In the genomic region with DNA sequence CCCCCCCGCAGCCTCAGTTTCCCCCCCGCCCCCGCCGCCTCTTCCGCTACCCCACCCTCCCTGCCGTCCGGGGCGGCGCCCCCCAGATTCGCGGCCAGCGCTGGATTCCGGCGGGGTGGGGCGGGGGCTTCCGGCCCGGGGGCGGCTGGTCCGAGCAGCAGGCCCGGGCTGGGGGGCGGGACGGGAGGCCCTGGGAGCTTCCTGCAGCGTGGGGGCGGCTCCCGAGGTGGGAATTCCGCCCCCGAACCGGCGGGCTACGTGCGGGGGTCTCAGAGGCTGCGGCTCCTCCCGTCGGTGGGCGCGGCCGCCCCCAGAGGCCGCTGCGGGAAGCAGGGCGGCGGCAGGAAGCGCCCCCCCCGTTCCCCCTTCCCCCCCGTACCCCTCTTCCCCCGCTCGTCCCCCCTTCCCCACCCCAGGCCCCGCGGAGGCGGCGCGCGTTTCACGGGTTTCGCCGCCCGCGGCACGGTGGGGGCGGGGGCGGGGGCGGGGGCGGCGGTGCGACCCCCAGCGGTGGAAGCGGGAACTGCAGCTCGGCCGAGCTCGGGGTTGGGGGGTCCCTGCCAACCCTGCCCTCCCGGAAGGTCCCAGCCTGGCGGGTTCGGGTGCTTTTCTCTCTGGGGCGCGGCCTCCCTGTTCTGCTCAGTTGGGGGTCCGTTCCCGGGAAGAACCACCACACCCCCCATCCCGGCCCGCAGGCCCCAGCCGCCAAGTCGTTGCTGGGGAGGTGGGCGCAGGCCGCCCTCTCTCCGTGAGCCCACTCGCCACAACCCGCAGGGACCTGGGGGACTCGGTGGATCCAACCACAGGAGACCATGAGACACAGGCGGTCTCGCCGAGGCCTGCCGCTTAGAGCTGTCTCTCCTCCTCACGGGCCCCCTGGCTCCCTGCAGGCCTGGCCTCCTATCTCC, we compare ENCODE assay signal across 8 cellular contexts.
DNase-seq lines count a peak whose midpoint lies in the region; ATAC-seq, FAIRE-seq and TF ChIP-seq lines count a peak whose summit lies in the region.

No MANE protein-coding gene starts in this region.

- TF ChIP-seq POLR2A in A549 (IDR thresholded peaks at IDR 0.05; ENCODE audit: low read length), result no peak

- H3K79me2 ChIP-seq in SU-DHL-6 (ENCODE audit: insufficient read depth, low read length), result no peaks in the 10 kb centered on the region

- no peaks in the 10 kb centered on the region for H3K9me3 Mint-ChIP-seq in activated naive CD8-positive, alpha-beta T cell treated with anti-CD3 and anti-CD28 coated beads, Interleukin-2, amount 50 U/mL, for 24 hours

- H3K36me3 Mint-ChIP-seq in activated naive CD8-positive, alpha-beta T cell treated with anti-CD3 and anti-CD28 coated beads, Interleukin-2, amount 50 U/mL, for 24 hours (ENCODE audit: low read depth), result no peaks in the 10 kb centered on the region

- H3K9me2 ChIP-seq in SU-DHL-6 (replicated peaks; ENCODE audit: insufficient read depth, low read length), result no peaks in the 10 kb centered on the region

- peak in 1 of 2 experiments; percentile 35; a peak in 2 of 5 replicates for TF ChIP-seq RAD21 in A549 (conservative IDR thresholded peaks at IDR 0.05 in 1 of 2, IDR thresholded peaks at IDR 0.05 in 1 of 2)

- CTCF ChIA-PET in A549 (lab: Yijun Ruan, JAX), result interaction anchor here (0.7 to 2.6 kb wide), 14 partner anchors 7 to 120 kb away, joined by 3 to 15 read pairs (median 4); partner anchors contain the start of gene FAAP20

- H3K27ac ChIP-seq in A549, result peak overlapping the region; percentile 88 to 100
- no peak overlapping the region for H3K27ac ChIP-seq in SU-DHL-6 (ENCODE audit: low read depth, low read length)

- no peaks in the 10 kb centered on the region for H4K20me1 ChIP-seq in SU-DHL-6 (ENCODE audit: low read depth, low read length)

- no peak for TF ChIP-seq EP300 in A549 (IDR thresholded peaks at IDR 0.05)

- H3K9ac ChIP-seq in SU-DHL-6 (ENCODE audit: low read length), result no peak overlapping the region

- FAIRE-seq in A549 (lab: Jason Lieb, UNC), result no peak

- H3K27ac Mint-ChIP-seq in activated naive CD8-positive, alpha-beta T cell treated with anti-CD3 and anti-CD28 coated beads, Interleukin-2, amount 50 U/mL, for 24 hours, result peak overlapping the region; percentile 31

- H3K4me1 Mint-ChIP-seq in activated naive CD8-positive, alpha-beta T cell treated with anti-CD3 and anti-CD28 coated beads, Interleukin-2, amount 50 U/mL, for 24 hours, result peaks cover 16% of the 10 kb centered on the region

- peaks cover 34% of the 10 kb centered on the region for H3K4me1 ChIP-seq in A549

- no peaks in the 10 kb centered on the region for H3K27me3 Mint-ChIP-seq in activated naive CD8-positive, alpha-beta T cell treated with anti-CD3 and anti-CD28 coated beads, Interleukin-2, amount 50 U/mL, for 24 hours

- H3K36me3 ChIP-seq in SU-DHL-6 (ENCODE audit: low read length), result no peaks in the 10 kb centered on the region

- TF ChIP-seq CTCF in A549 (IDR thresholded peaks at IDR 0.05) (peak; percentile 69), SU-DHL-6 (IDR thresholded peaks at IDR 0.05; ENCODE audit: insufficient read depth, low read length, poor library complexity, severe bottlenecking) (peak; percentile 46)

- no peak overlapping the region for H3K4me3 Mint-ChIP-seq in activated naive CD8-positive, alpha-beta T cell treated with anti-CD3 and anti-CD28 coated beads, Interleukin-2, amount 50 U/mL, for 24 hours

- peak overlapping the region; percentile 85 for H3K4me3 ChIP-seq in A549
- no peak overlapping the region for H3K4me3 ChIP-seq in SU-DHL-6 (ENCODE audit: insufficient read depth, low read length, poor library complexity, severe bottlenecking)

- ATAC-seq in A549 (peak in 1 of 2 experiments; percentile 15; a peak in 3 of 6 replicates), GM21515 (IDR thresholded peaks at IDR 0.05; ENCODE audit: unreplicated experiment) (no peak)
- ATAC-seq in activated naive CD8-positive, alpha-beta T cell treated with anti-CD3 and anti-CD28 coated beads, Interleukin-2, amount 50 U/mL, for 24 hours, result peak; percentile 21

- H3K9me3 ChIP-seq in A549, result no peaks in the 10 kb centered on the region
- H3K9me3 ChIP-seq in SU-DHL-6 (ENCODE audit: insufficient read depth, low read length), result no peaks in the 10 kb centered on the region

- no peaks in the 10 kb centered on the region for H3K27me3 ChIP-seq in SU-DHL-6 (ENCODE audit: low read length)

- peak overlapping the region; percentile 74 for H3K4me2 ChIP-seq in A549
- no peak overlapping the region for H3K4me2 ChIP-seq in SU-DHL-6 (ENCODE audit: low read depth, low read length, poor library complexity, severe bottlenecking)

- DNase-seq in A549 (ENCODE audit: low read depth in 1 of 2, low spot score in 1 of 2) (peak; percentile 35 to 67), H4 (ENCODE audit: low spot score) (peak; percentile 40), hepatic stellate cell (ENCODE audit: low spot score) (peak; percentile 90), NCI-H1092 treated with DMSO at 0.1 percent for 48 hours (lab: John Stamatoyannopoulos, UW) (no peak)
- DNase-seq in activated naive CD8-positive, alpha-beta T cell treated with anti-CD3 and anti-CD28 coated beads, Interleukin-2, amount 50 U/mL, for 24 hours, result peak; percentile 67
- peak; percentile 53 for DNase-seq in stimulated activated CD4-positive, alpha-beta T cell treated with anti-CD3 and anti-CD28 coated beads, Interleukin-12 subunit alpha, Interleukin-12 subunit beta, amount 100 ng/mL, for 4 hours

- H2AFZ ChIP-seq in SU-DHL-6 (ENCODE audit: low read depth, low read length, severe bottlenecking), result no peak overlapping the region

- POLR2A ChIA-PET in A549 (lab: Yijun Ruan, JAX), result interaction anchor here (1.3 to 1.7 kb wide), 3 partner anchors 67 to 120 kb away, joined by 4 to 6 read pairs (median 4); partner anchors contain the start of gene FAAP20

- no peaks in the 10 kb centered on the region for H3F3A ChIP-seq in SU-DHL-6 (ENCODE audit: insufficient read depth)

- WGBS in A549 (ENCODE audit: missing lambda C conversion rate), result 0% methylated on average over 6 of the region's 91 CpGs

TF ChIP-seq in A549, 52 proteins besides CTCF, POLR2A, EP300 and RAD21:
- peak; percentile 59 for TF ChIP-seq SMC3 (IDR thresholded peaks at IDR 0.05)
- no peak for TF ChIP-seq REST (IDR thresholded peaks at IDR 0.05)
- peak in 1 of 2 experiments; percentile 44; a peak in 1 of 5 replicates for TF ChIP-seq JUN (IDR thresholded peaks at IDR 0.05)
